8 cellular contexts compared by ENCODE assay signal in the genomic region with DNA sequence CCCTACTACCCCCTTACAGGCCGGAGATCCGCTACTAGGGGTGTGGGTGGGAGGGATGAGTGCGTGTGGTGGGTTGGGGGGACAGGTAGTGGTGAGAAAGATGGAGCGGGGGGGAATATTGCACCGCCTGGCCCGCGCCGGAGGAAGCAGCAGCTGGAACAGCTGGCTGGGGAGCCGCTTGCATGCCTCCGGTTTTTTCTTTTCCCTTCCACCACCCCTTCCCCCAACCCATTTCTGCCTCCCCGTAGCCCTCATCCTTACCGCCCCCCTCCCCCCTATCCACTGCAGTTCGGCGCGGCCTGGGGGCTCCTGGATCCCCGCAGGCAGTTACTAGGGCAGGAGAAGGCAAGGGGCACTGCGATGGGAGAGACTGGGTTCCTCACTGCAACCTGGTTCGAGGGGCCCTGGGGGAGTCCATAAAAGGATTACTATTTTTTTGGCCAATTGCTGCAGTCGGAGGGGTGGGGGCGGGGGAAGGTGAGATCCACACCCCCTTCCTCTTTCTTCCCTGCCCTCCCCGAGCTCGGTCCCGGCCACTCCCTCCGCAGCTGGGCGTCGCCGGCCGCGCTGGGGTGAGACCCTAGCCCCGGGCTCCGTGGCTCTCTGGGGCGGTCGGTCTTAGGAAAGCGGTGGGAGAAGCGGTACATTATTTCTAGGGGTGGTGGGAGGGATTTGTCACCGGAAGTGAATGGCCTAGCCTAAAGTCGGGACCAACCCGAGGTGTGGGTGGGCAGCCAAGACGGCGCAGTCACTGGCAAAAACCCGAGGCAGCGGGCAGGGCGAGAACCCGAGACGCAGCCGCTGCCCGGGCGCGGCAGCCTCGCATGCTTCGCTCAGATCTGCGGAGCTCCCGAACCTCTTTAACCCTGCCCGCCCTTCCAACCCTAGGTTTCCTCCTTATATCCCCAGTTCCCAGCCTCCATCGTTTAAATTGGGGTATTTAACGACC. TPM values are rescaled to one million over a fixed set of nuclear protein-coding genes. Genes with fewer than 3 reads are reported as not detected.
DNase-seq lines count a peak whose midpoint lies in the region; ATAC-seq and TF ChIP-seq lines count a peak whose summit lies in the region.

No MANE protein-coding gene starts in this region.

- H3K79me2 ChIP-seq in H9 (ENCODE audit: insufficient read depth, low read length) (peaks cover 6% of the 10 kb centered on the region; the same call in 1 of the 2 replicates), MM.1S (ENCODE audit: low read length) (peaks cover 28% of the 10 kb centered on the region)

- peak overlapping the region; percentile 65 for H3K4me3 ChIP-seq in MM.1S (ENCODE audit: low read length)
- peak overlapping the region; percentile 78 to 86 for H3K4me3 ChIP-seq in gastroesophageal sphincter
- peak overlapping the region; percentile 97 to 100 for H3K4me3 ChIP-seq in neutrophil (ENCODE audit: low read depth in 1 of 2, low read length in 1 of 2)
- peak overlapping the region; percentile 72 to 100 (median 88) for H3K4me3 ChIP-seq in subcutaneous abdominal adipose tissue (ENCODE audit: low read depth in 1 of 5, low read length in 5 of 5)

- H2BK5ac ChIP-seq in H9 (ENCODE audit: insufficient read length, low read length): no peak overlapping the region

- no peak overlapping the region for H4K91ac ChIP-seq in H9 (ENCODE audit: insufficient read length, low read depth, low read length)

- peak overlapping the region; percentile 97 for H3K18ac ChIP-seq in H9 (ENCODE audit: insufficient read length, low read depth, low read length)

- peak overlapping the region; percentile 69; the same call in 1 of the 2 replicates for H3K14ac ChIP-seq in H9 (ENCODE audit: insufficient read depth, low read length)

- H3K4me2 ChIP-seq in H9 (ENCODE audit: insufficient read depth, insufficient read length, low read length) (peak overlapping the region; percentile 90), MM.1S (ENCODE audit: low read depth, low read length) (peak overlapping the region; percentile 65)

- H3K9me3 ChIP-seq in ES-I3 (ENCODE audit: control insufficient read depth, insufficient read depth, low read length): no peaks in the 10 kb centered on the region
- H3K9me3 ChIP-seq in H9 (ENCODE audit: control insufficient read depth, low read depth, low read length): no peaks in the 10 kb centered on the region
- H3K9me3 ChIP-seq in MM.1S (replicated peaks; ENCODE audit: insufficient read depth, low read length): no peaks in the 10 kb centered on the region
- H3K9me3 ChIP-seq in gastroesophageal sphincter: no peaks in the 10 kb centered on the region
- H3K9me3 ChIP-seq in neutrophil: no peaks in the 10 kb centered on the region
- no peaks in the 10 kb centered on the region for H3K9me3 ChIP-seq in subcutaneous abdominal adipose tissue (ENCODE audit: control insufficient read depth in 5 of 5, low read length in 5 of 5)

- TF ChIP-seq EP300 in gastroesophageal sphincter (IDR thresholded peaks at IDR 0.05): no peak

- H2AFZ ChIP-seq in H9 (ENCODE audit: low read length) (no peak overlapping the region), MM.1S (ENCODE audit: low read length) (peak overlapping the region; percentile 67)

- H3T11ph ChIP-seq in H9 (ENCODE audit: low read length): no peak overlapping the region

- H3K9ac ChIP-seq in ES-I3 (ENCODE audit: low read depth, low read length) (peak overlapping the region; percentile 96), H9 (ENCODE audit: extremely low read depth, insufficient read length, low read length) (peak overlapping the region; percentile 81), MM.1S (ENCODE audit: low read length) (peak overlapping the region; percentile 68), subcutaneous abdominal adipose tissue (ENCODE audit: low read length in 5 of 5) (peak overlapping the region; percentile 53 to 90 (median 86))

- no peak overlapping the region for H2BK15ac ChIP-seq in H9 (ENCODE audit: low read depth, low read length)

- no peak overlapping the region for H2BK20ac ChIP-seq in H9 (ENCODE audit: low read depth, low read length, poor library complexity, severe bottlenecking)

- in situ Hi-C loops in SK-MEL-5 (cut with HindIII; ENCODE audit: low pct_unique_long_range_greater_than_20kb, low sequenced_read_pairs): no loop called here

- CTCF ChIA-PET in activated naive CD4-positive, alpha-beta T cell treated with anti-CD3 and anti-CD28 coated beads for 36 hours (lab: Charles Lee): interaction anchor here (1.2 kb wide), 1 partner anchor 29 kb away, joined by 7 read pairs; no protein-coding TSS in a partner anchor

- no peaks in the 10 kb centered on the region for H3K9me2 ChIP-seq in MM.1S (replicated peaks; ENCODE audit: insufficient read depth, low read length)

- no peak overlapping the region for H4K5ac ChIP-seq in H9 (ENCODE audit: insufficient read length, low read depth, low read length)

- intact Hi-C loops in activated naive CD4-positive, alpha-beta T cell treated with anti-CD3 and anti-CD28 coated beads for 36 hours (cut with micrococcal nuclease): loop anchor here (1.0 to 10.0 kb wide), 16 partner anchors 20 to 962 kb away; a partner anchor contains a TSS

- no peak for TF ChIP-seq CTCF in H9 (conservative IDR thresholded peaks at IDR 0.05)
- no peak for TF ChIP-seq CTCF in MM.1S (IDR thresholded peaks at IDR 0.05; ENCODE audit: low read length)
- peak in 1 of 4 experiments; percentile 9 for TF ChIP-seq CTCF in gastroesophageal sphincter (IDR thresholded peaks at IDR 0.05)
- no peak for TF ChIP-seq CTCF in neutrophil (IDR thresholded peaks at IDR 0.05)

- H2AK5ac ChIP-seq in H9 (ENCODE audit: insufficient read length, low read length): no peak overlapping the region

- peak overlapping the region; percentile 98 to 100 for H3K4me3 Mint-ChIP-seq in H9
- H3K4me3 Mint-ChIP-seq in activated naive CD4-positive, alpha-beta T cell treated with anti-CD3 and anti-CD28 coated beads for 36 hours: peak overlapping the region; percentile 100

- peak overlapping the region; percentile 90 for H3K27ac ChIP-seq in H9 (ENCODE audit: insufficient read length, low read depth, low read length)
- peak overlapping the region; percentile 86 for H3K27ac ChIP-seq in MM.1S (ENCODE audit: low read length)
- peak overlapping the region; percentile 86 to 96 (median 94) for H3K27ac ChIP-seq in gastroesophageal sphincter
- peak overlapping the region; percentile 91 for H3K27ac ChIP-seq in neutrophil
- peak overlapping the region; percentile 81 for H3K27ac ChIP-seq in subcutaneous abdominal adipose tissue (ENCODE audit: low read depth, low read length)

- H3K23me2 ChIP-seq in H9 (ENCODE audit: insufficient read length, low read depth, low read length, poor library complexity, severe bottlenecking): peaks cover 23% of the 10 kb centered on the region

- DNase-seq in H9 (peak; percentile 93), MM.1S (peak; percentile 78), SK-MEL-5 (ENCODE audit: low read depth, low spot score) (peak; percentile 93)
- peak; percentile 80 for DNase-seq in activated naive CD4-positive, alpha-beta T cell treated with anti-CD3 and anti-CD28 coated beads for 36 hours

- H3K36me3 ChIP-seq in ES-I3 (ENCODE audit: insufficient read depth, low read length) (no peaks in the 10 kb centered on the region), MM.1S (replicated peaks; ENCODE audit: insufficient read depth, low read length) (no peaks in the 10 kb centered on the region), gastroesophageal sphincter (no peaks in the 10 kb centered on the region), neutrophil (no peaks in the 10 kb centered on the region), subcutaneous abdominal adipose tissue (ENCODE audit: control insufficient read depth in 5 of 5, insufficient read depth in 5 of 5, low read length in 5 of 5) (no peaks in the 10 kb centered on the region)

- no peak overlapping the region for H4K8ac ChIP-seq in H9 (replicated peaks; ENCODE audit: insufficient read length, low read depth, low read length)

- peaks cover 8% of the 10 kb centered on the region for H3K79me1 ChIP-seq in H9 (ENCODE audit: insufficient read depth, low read depth, low read length, poor library complexity, severe bottlenecking)

- no peak overlapping the region for H2BK12ac ChIP-seq in H9 (ENCODE audit: insufficient read length, low read depth, low read length)

- H3K4me1 Mint-ChIP-seq in H9: peaks cover 12 to 24% of the 10 kb centered on the region in 2 experiments
- H3K4me1 Mint-ChIP-seq in activated naive CD4-positive, alpha-beta T cell treated with anti-CD3 and anti-CD28 coated beads for 36 hours (ENCODE audit: low read depth): peaks cover 29% of the 10 kb centered on the region

- no CpG with 5 or more reads among the region's 56 CpGs for WGBS in H9 (ENCODE audit: extremely low coverage, insufficient read length, low lambda C conversion rate)
- WGBS in gastroesophageal sphincter (ENCODE audit: low coverage in 1 of 2), 2 donors: 0% methylated on average over 8 to 19 of the region's 56 CpGs

- H3K27me3 Mint-ChIP-seq in H9 (ENCODE audit: low read depth): no peaks in the 10 kb centered on the region
- no peaks in the 10 kb centered on the region for H3K27me3 Mint-ChIP-seq in activated naive CD4-positive, alpha-beta T cell treated with anti-CD3 and anti-CD28 coated beads for 36 hours (ENCODE audit: low read depth)

- H4K20me1 ChIP-seq in H9 (ENCODE audit: control insufficient read depth, insufficient read depth, insufficient read length) (no peaks in the 10 kb centered on the region), MM.1S (ENCODE audit: insufficient read depth, low read length) (no peaks in the 10 kb centered on the region)

- H3K23ac ChIP-seq in H9 (ENCODE audit: insufficient read length, low read depth, low read length): no peak overlapping the region

- ATAC-seq in gastroesophageal sphincter: peak; percentile 77

- no peak overlapping the region; the same call in 1 of the 2 replicates for H3K4ac ChIP-seq in H9 (ENCODE audit: low read depth, low read length)

- peak overlapping the region; percentile 80 to 96 (median 86) for H3K27ac Mint-ChIP-seq in H9
- H3K27ac Mint-ChIP-seq in activated naive CD4-positive, alpha-beta T cell treated with anti-CD3 and anti-CD28 coated beads for 36 hours: peak overlapping the region; percentile 99

- H3K27me3 ChIP-seq in H9 (ENCODE audit: insufficient read depth, low read length) (no peaks in the 10 kb centered on the region), MM.1S (replicated peaks; ENCODE audit: insufficient read depth, low read length) (no peaks in the 10 kb centered on the region), gastroesophageal sphincter (no peaks in the 10 kb centered on the region), neutrophil (no peaks in the 10 kb centered on the region), subcutaneous abdominal adipose tissue (ENCODE audit: control insufficient read depth in 5 of 5, insufficient read depth in 4 of 5, low read length in 5 of 5) (no peaks in the 10 kb centered on the region)

- H3F3A ChIP-seq in MM.1S (ENCODE audit: insufficient read depth, low read length): peaks cover 14% of the 10 kb centered on the region

- H2BK120ac ChIP-seq in H9 (ENCODE audit: low read depth, low read length, poor library complexity, severe bottlenecking): peak overlapping the region; percentile 56

- H3K4me1 ChIP-seq in ES-I3 (ENCODE audit: insufficient read depth, low read length): no peaks in the 10 kb centered on the region
- no peaks in the 10 kb centered on the region for H3K4me1 ChIP-seq in H9 (ENCODE audit: insufficient read depth, low read length)
- H3K4me1 ChIP-seq in MM.1S (ENCODE audit: low read length): no peaks in the 10 kb centered on the region
- peaks cover 0 to 49% (median 5%) of the 10 kb centered on the region in 3 donors for H3K4me1 ChIP-seq in gastroesophageal sphincter
- H3K4me1 ChIP-seq in neutrophil (ENCODE audit: control insufficient read depth in 1 of 2, insufficient read depth in 1 of 2, low read depth in 1 of 2, low read length in 1 of 2): peaks cover 29 to 30% of the 10 kb centered on the region in 2 experiments
- peaks cover 4 to 40% (median 33%) of the 10 kb centered on the region in 5 donors for H3K4me1 ChIP-seq in subcutaneous abdominal adipose tissue (ENCODE audit: control insufficient read depth in 5 of 5, insufficient read depth in 5 of 5, low read length in 5 of 5)

- H3K9me3 Mint-ChIP-seq in H9: no peaks in the 10 kb centered on the region
- H3K9me3 Mint-ChIP-seq in activated naive CD4-positive, alpha-beta T cell treated with anti-CD3 and anti-CD28 coated beads for 36 hours: peaks cover 8% of the 10 kb centered on the region

- peaks cover 2 to 4% (median 4%) of the 10 kb centered on the region in 3 experiments; a peak in 6 of 7 replicates for H3K36me3 Mint-ChIP-seq in H9 (ENCODE audit: insufficient read depth in 1 of 3, low read depth in 3 of 3)
- H3K36me3 Mint-ChIP-seq in activated naive CD4-positive, alpha-beta T cell treated with anti-CD3 and anti-CD28 coated beads for 36 hours (ENCODE audit: low read depth): peaks cover 12% of the 10 kb centered on the region

- H3K56ac ChIP-seq in H9 (ENCODE audit: insufficient read length, low read depth, low read length): no peak overlapping the region

- peak; percentile 78 to 88 for TF ChIP-seq POLR2A in gastroesophageal sphincter (IDR thresholded peaks at IDR 0.05)

RNA-seq across cellular contexts. Expression of a gene that starts 0.8 kb away (rescaled TPM):
- total RNA-seq in H9 (2021) (25.6 and 30.2 TPM in 2 replicates), gastroesophageal sphincter (10 to 100 TPM; 32.0 to 44.2 (median 37.4) TPM)
- 35.2 and 37.9 TPM in 2 replicates for total RNA-seq in SK-MEL-5 (2014; rRNA removed; shearing (Covaris generic))
- polyA plus RNA-seq in SK-MEL-5 (2015; cell fraction: cytosol; rRNA removed): 24.2 and 29.9 TPM in 2 replicates
- polyA plus RNA-seq in SK-MEL-5 (2015; cell fraction: nucleus; rRNA removed): 17.9 and 28.5 TPM in 2 replicates
- 10 to 100 TPM; 12.6 to 12.9 TPM for total RNA-seq in activated naive CD4-positive, alpha-beta T cell treated with anti-CD3 and anti-CD28 coated beads for 36 hours

RNA-seq across cellular contexts. Expression of a gene that starts 24.3 kb away (rescaled TPM):
- total RNA-seq in H9 (2021): 0.31 and 0.39 TPM in 2 replicates
- not detected in 2 replicates for total RNA-seq in SK-MEL-5 (2014; rRNA removed; shearing (Covaris generic))
- not detected in 2 replicates for polyA plus RNA-seq in SK-MEL-5 (2015; cell fraction: cytosol; rRNA removed)
- polyA plus RNA-seq in SK-MEL-5 (2015; cell fraction: nucleus; rRNA removed): not detected in 2 replicates
- total RNA-seq in activated naive CD4-positive, alpha-beta T cell treated with anti-CD3 and anti-CD28 coated beads for 36 hours: not detected
- 1 to 10 TPM in 3 of 4 donors, under 1 TPM in 1; 0.31 to 2.1 (median 1.3) TPM for total RNA-seq in gastroesophageal sphincter

RNA-seq across cellular contexts. Expression of a gene that starts 35.1 kb away (rescaled TPM):
- total RNA-seq in H9 (2021) (9.7 and 9.8 TPM in 2 replicates), gastroesophageal sphincter (10 to 100 TPM; 13.9 to 28.5 (median 23.2) TPM)
- total RNA-seq in SK-MEL-5 (2014; rRNA removed; shearing (Covaris generic)): 5.2 and 5.6 TPM in 2 replicates
- 7.0 and 10.3 TPM in 2 replicates for polyA plus RNA-seq in SK-MEL-5 (2015; cell fraction: cytosol; rRNA removed)
- 9.2 and 10.0 TPM in 2 replicates for polyA plus RNA-seq in SK-MEL-5 (2015; cell fraction: nucleus; rRNA removed)
- 1 to 10 TPM; 7.8 to 7.9 TPM for total RNA-seq in activated naive CD4-positive, alpha-beta T cell treated with anti-CD3 and anti-CD28 coated beads for 36 hours

Comparison
In these comparisons a context has a peak if more than half of its experiments do, and no peak if none do; other contexts are left out.
1. Peak in every context shown above with its lines: DNase-seq, ATAC-seq, H3K4me3 ChIP-seq and H3K27ac ChIP-seq.